Comparison of ENCODE assay signal across 1 cellular context in genomic region chr11:3221408-3222002, GRCh38.
TF ChIP-seq lines count a peak whose summit lies in the region.

No MANE protein-coding gene starts in this region.

TF ChIP-seq in WTC11, 78 proteins besides CTCF, POLR2A, EP300 and RAD21 (continued from another document):
- TF ChIP-seq, protein P1, sequence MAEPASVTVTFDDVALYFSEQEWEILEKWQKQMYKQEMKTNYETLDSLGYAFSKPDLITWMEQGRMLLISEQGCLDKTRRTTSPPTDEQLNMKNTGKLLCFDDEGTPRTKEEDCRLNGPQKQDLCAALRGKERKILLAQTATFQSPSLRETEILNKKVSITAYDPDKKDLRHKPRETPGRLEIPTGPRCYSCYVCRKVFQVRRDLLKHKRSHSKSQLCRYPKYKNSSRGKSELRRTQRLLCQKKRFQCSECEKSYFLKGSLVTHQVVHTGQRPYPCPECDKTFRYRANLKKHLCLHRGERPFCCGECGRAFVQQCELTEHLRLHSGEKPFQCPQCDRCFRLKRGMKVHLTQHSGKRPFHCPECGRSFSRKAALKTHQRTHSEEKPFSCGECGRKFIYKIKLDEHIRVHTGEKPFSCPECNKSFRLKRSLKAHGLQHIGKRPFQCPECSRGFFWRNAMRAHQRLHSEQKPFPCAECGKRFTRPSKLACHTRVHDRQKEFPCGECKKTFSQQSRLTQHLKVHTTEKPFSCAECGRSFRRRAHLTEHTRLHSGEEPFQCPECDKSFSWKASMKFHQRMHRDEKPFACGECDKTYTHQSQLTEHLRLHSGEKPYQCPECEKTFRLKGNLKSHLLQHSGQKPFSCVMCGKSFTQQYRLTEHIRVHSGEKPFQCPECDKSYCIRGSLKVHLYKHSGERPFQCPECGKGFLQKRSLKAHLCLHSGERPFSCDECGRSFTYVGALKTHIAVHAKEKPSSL (CRISPR knock-in tag; conservative IDR thresholded peaks at IDR 0.05) = no peak
- TF ChIP-seq MAX (CRISPR knock-in tag; IDR thresholded peaks at IDR 0.05) = no peak
- no peak for TF ChIP-seq ZNF121 (CRISPR knock-in tag; IDR thresholded peaks at IDR 0.05)
TF ChIP-seq in WTC11: peak in this region for 0.
